8 cellular contexts compared by ENCODE assay signal in the genomic region with DNA sequence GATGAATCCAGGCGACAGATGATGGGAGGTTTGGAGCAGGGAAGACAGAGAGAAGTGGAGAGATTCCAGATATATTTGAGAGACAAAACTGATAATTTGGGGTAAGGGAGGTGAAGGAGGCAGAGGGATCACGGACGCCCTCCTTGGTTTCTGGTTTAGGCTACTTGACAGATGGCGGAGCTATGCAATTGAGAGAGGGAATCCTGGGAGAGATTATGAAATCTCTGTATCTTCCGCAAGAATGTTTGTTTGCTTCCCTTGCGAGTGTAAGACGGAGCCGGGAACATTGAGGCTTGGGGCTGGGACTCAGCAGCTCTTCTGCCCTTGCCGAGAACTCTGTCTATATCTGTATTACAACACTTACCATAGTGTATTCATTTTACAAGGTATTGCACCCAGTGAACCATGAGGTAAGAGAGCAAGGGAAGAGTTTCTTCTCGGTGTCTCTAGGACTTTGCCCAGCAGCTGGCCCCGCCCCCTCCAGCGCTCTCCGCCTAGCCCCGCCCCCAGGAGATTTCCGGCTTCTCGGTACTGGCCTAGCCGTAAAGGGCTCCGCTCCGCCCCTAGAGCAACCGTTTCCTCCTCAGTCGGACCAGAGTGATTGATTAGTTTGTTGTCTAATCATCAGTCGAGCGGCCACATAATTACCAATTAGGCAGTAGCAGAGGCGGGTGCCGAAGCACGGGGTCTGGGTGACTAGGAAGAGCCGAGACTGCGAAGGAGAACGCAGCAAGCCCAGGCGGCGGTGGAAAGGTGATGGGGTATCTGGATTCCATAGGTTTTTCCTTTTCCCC. TPM values are rescaled to one million over a fixed set of nuclear protein-coding genes. Genes with fewer than 3 reads are reported as not detected.
DNase-seq lines count a peak whose midpoint lies in the region; ATAC-seq, FAIRE-seq and TF ChIP-seq lines count a peak whose summit lies in the region.

A gene with protein sequence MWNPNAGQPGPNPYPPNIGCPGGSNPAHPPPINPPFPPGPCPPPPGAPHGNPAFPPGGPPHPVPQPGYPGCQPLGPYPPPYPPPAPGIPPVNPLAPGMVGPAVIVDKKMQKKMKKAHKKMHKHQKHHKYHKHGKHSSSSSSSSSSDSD (plus strand): TSS at position 695 of the 794 bp plus-strand sequence. CDS start 981 bp downstream, outside the sequence.

- no peaks in the 10 kb centered on the region for H3K9me3 ChIP-seq in kidney (ENCODE audit: control insufficient read depth in 1 of 2, low read length in 2 of 2)

- peak within 1 kb of the TSS; percentile 99 to 100 for H3K9ac ChIP-seq in kidney (ENCODE audit: low read length in 2 of 2)

- peak within 1 kb of the TSS; percentile 95 to 100 for H3K4me3 ChIP-seq in kidney (ENCODE audit: low read length in 2 of 2)

- intact Hi-C loops in kidney (cut with DNase I) = no loop called here

- TF ChIP-seq POLR2A in GM19099 (IDR thresholded peaks at IDR 0.05; ENCODE audit: extremely low read depth, insufficient read length, low read depth) = peak; percentile 98

- H3K4me1 ChIP-seq in kidney (ENCODE audit: control insufficient read depth in 1 of 2, insufficient read depth in 1 of 2, low read depth in 1 of 2, low read length in 2 of 2) = peaks cover 5 to 14% of the 10 kb centered on the region in 2 donors

- peaks cover 4 to 6% of the 10 kb centered on the region in 2 donors for H3K36me3 ChIP-seq in kidney (ENCODE audit: control insufficient read depth in 1 of 2, insufficient read depth in 2 of 2, low read length in 2 of 2)

- DNase-seq in AML-193 (lab: John Stamatoyannopoulos, UW) (peak; percentile 99), NCI-H510A (lab: John Stamatoyannopoulos, UW) (peak; percentile 97), cerebellum (ENCODE audit: low spot score) (peak; percentile 99), kidney (peak; percentile 99)
- peak; percentile 96 for DNase-seq in activated CD4-positive, alpha-beta T cell treated with anti-CD3 and anti-CD28 coated beads for 1 hour
- peak; percentile 100 for DNase-seq in stimulated activated CD4-positive, alpha-beta T cell treated with anti-CD3 and anti-CD28 coated beads, Interleukin-15, amount 100 ng/mL, for 24 hours

- ATAC-seq in HG03432 (IDR thresholded peaks at IDR 0.05; ENCODE audit: unreplicated experiment) = peak; percentile 98

- no peak for TF ChIP-seq CTCF in kidney (IDR thresholded peaks at IDR 0.05; ENCODE audit: borderline replicate concordance, extremely low read depth, insufficient read depth)

- peak within 1 kb of the TSS; percentile 94 to 99 for H3K27ac ChIP-seq in kidney (ENCODE audit: low read depth in 2 of 2, low read length in 2 of 2)

- peak; percentile 85 for FAIRE-seq in kidney (lab: Jason Lieb, UNC)

RNA-seq across cellular contexts. Expression of the gene that starts here (rescaled TPM):
- total RNA-seq in cerebellum (6.2 TPM), kidney (226 TPM)
- 889 TPM for polyA plus RNA-seq in kidney (ENCODE audit: insufficient read depth, low read depth, low replicate concordance)

Comparison
In these comparisons a context has a peak if more than half of its experiments do, and no peak if none do; other contexts are left out.
1. Peak in every context shown above with its lines: DNase-seq, ATAC-seq, H3K4me3 ChIP-seq and H3K27ac ChIP-seq.
2. RNA of the gene that starts here (total RNA-seq): 226 TPM in kidney (single experiment); 6.2 TPM in cerebellum (single experiment); every median in the first group is over 10 times any median in the second.